15 cellular contexts compared by ENCODE assay signal in the genomic region with DNA sequence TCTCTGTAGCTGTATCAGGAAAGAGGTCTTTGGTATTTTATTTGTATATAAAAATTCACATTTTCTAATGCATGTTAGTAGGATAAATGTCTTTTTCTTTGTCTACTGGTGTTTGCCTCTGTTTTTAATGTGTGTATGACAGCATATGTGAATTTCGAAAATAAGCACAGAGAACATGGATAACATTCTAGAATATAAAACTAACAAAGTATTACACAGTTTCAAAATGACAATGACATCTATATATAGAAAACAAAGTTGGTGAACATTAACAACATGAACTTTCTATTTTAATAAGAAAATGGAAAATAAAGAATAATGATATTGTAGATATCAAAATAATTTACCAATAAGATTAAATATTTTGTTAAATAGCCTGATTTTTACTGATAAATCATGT.
DNase-seq lines count a peak whose midpoint lies in the region; ATAC-seq and TF ChIP-seq lines count a peak whose summit lies in the region.
"Had no signal": no experiment of that assay in that cellular context is flagged by ENCODE, and none has a peak within 500 bp of the region (broad histone marks: within the 10 kb centered on the region; RNA-seq: fewer than 3 reads in every experiment).

No MANE protein-coding gene starts in this region.

- no peak overlapping the region for H3K27ac Mint-ChIP-seq in chondrocyte (ENCODE audit: unreplicated experiment)
- H3K27ac Mint-ChIP-seq: dendritic cell treated with granulocyte-macrophage colony-stimulating factor and Interleukin-4, amounts not matched to agents 40 ng/mL and 50 ng/mL, for 4 days had no signal

- H3K36me3 Mint-ChIP-seq in chondrocyte (ENCODE audit: low read depth) = peaks cover 2% of the 10 kb centered on the region

- CTCF ChIA-PET in HEK293T (lab: Yijun Ruan, JAX) = no interaction called here

- no peak overlapping the region for H3K4me3 Mint-ChIP-seq in chondrocyte (ENCODE audit: unreplicated experiment)
- H3K4me3 Mint-ChIP-seq: dendritic cell treated with granulocyte-macrophage colony-stimulating factor and Interleukin-4, amounts not matched to agents 40 ng/mL and 50 ng/mL, for 4 days had no signal

- ATAC-seq in GM18502 (IDR thresholded peaks at IDR 0.05; ENCODE audit: poor library complexity, unreplicated experiment) = peak; percentile 41
- peak; percentile 33 for ATAC-seq in GM21360 (IDR thresholded peaks at IDR 0.05; ENCODE audit: unreplicated experiment)
- ATAC-seq in HG02884 (IDR thresholded peaks at IDR 0.05; ENCODE audit: unreplicated experiment) = peak; percentile 31
- peak; percentile 36 for ATAC-seq in HG03460 (IDR thresholded peaks at IDR 0.05; ENCODE audit: unreplicated experiment)

- no peak for TF ChIP-seq CTCF in chondrocyte (IDR thresholded peaks at IDR 0.05)

- no peaks in the 10 kb centered on the region for H3K27me3 Mint-ChIP-seq in chondrocyte (ENCODE audit: low read depth)
- H3K27me3 Mint-ChIP-seq: dendritic cell treated with granulocyte-macrophage colony-stimulating factor and Interleukin-4, amounts not matched to agents 40 ng/mL and 50 ng/mL, for 4 days had no signal

- peaks cover 9% of the 10 kb centered on the region for H3K9me3 Mint-ChIP-seq in chondrocyte (ENCODE audit: low read depth)
- H3K9me3 Mint-ChIP-seq: dendritic cell treated with granulocyte-macrophage colony-stimulating factor and Interleukin-4, amounts not matched to agents 40 ng/mL and 50 ng/mL, for 4 days had no signal

- POLR2A ChIA-PET in HEK293T (lab: Yijun Ruan, JAX) = no interaction called here

- DNase-seq in occipital lobe (lab: John Stamatoyannopoulos, UW) (no peak), NCI-H2227 treated with DMSO at 0.1 percent for 48 hours (lab: John Stamatoyannopoulos, UW) (no peak), HEK293T (ENCODE audit: extremely low spot score) (no peak), chondrocyte (ENCODE audit: low spot score) (no peak)
- DNase-seq: amygdala; islet precursor cell; NCI-H2081 treated with DMSO at 0.1 percent for 48 hours; NK-92 treated with Interleukin-12 subunit alpha and Interleukin-12 subunit beta, amount 100 ng/mL, for 24 hours; stimulated activated CD4-positive, alpha-beta T cell treated with anti-CD3 and anti-CD28 coated beads, Interleukin-2, amount 100 ng/mL, for 48 hours; stimulated activated naive CD4-positive, alpha-beta T cell had no signal

- peaks cover 34% of the 10 kb centered on the region for H3K4me1 Mint-ChIP-seq in chondrocyte (ENCODE audit: low read depth)

TF ChIP-seq in HEK293T, 16 proteins besides CTCF, POLR2A, EP300 and RAD21:
- TF ChIP-seq NFRKB (IDR thresholded peaks at IDR 0.05) (no peak), ZNF384 (IDR thresholded peaks at IDR 0.05) (no peak), ARNT (IDR thresholded peaks at IDR 0.05) (no peak), FOXK2 (IDR thresholded peaks at IDR 0.05) (no peak), SUZ12 (IDR thresholded peaks at IDR 0.05) (no peak), FOXA1 (IDR thresholded peaks at IDR 0.05) (no peak), HDGF (IDR thresholded peaks at IDR 0.05; ENCODE audit: borderline replicate concordance) (no peak), SP1 (IDR thresholded peaks at IDR 0.05) (no peak), TARDBP (IDR thresholded peaks at IDR 0.05) (no peak), L3MBTL2 (conservative IDR thresholded peaks at IDR 0.05) (no peak), LEF1 (IDR thresholded peaks at IDR 0.05; ENCODE audit: borderline replicate concordance) (no peak), ELF4 (IDR thresholded peaks at IDR 0.05) (no peak), CTBP1 (IDR thresholded peaks at IDR 0.05; ENCODE audit: borderline replicate concordance) (no peak), BHLHE40 (IDR thresholded peaks at IDR 0.05; ENCODE audit: borderline replicate concordance) (no peak)
TF ChIP-seq in HEK293T: peak in this region for 0.
